In genomic region chr4:85166318-85166717, GRCh38 we compare ENCODE assay signal across 18 cellular contexts.
"Had no signal": no experiment of that assay in that cellular context is flagged by ENCODE, and none has a peak within 500 bp of the region (broad histone marks: within the 10 kb centered on the region; RNA-seq: fewer than 3 reads in every experiment).

No MANE protein-coding gene starts in this region.

- H3K27me3 ChIP-seq: heart right ventricle had no signal

- H3K36me3 Mint-ChIP-seq: activated naive CD8-positive, alpha-beta T cell; brain; stimulated activated memory B cell treated with anti-CD40 and anti-IgM and Interleukin-4, amounts not matched to agents 10 μg/mL and 1 μg/mL and 100 μg/mL, for 72 hours; type B pancreatic cell had no signal

- H3K27ac ChIP-seq: heart right ventricle had no signal

- DNase-seq: activated CD4-positive, alpha-beta T cell treated with anti-CD3 and anti-CD28 coated beads, Interleukin-2, amount 50 U/mL, for 48 hours; activated CD4-positive, CD25-positive, alpha-beta regulatory T cell treated with anti-CD3 and anti-CD28 coated beads, Interleukin-2, amount 50 U/mL, for 72 hours; activated gamma-delta T cell; activated T-cell treated with anti-CD3 and anti-CD28 coated beads, Interleukin-2, amount 50 U/mL, for 48 hours; amygdala; effector memory CD4-positive, alpha-beta T cell; heart right ventricle; kidney; midbrain; naive thymus-derived CD8-positive, alpha-beta T cell; right cardiac atrium; stimulated activated CD4-positive, alpha-beta T cell treated with anti-CD3 and anti-CD28 coated beads, Interleukin-1b, Interleukin-23, amount 100 ng/mL, for 48 hours had no signal

- H3K36me3 ChIP-seq: heart right ventricle had no signal

- H3K4me3 Mint-ChIP-seq: activated naive CD8-positive, alpha-beta T cell; brain; central memory CD8-positive, alpha-beta T cell; naive thymus-derived CD8-positive, alpha-beta T cell; stimulated activated memory B cell treated with anti-CD40 and anti-IgM and Interleukin-4, amounts not matched to agents 10 μg/mL and 1 μg/mL and 100 μg/mL, for 72 hours; T-helper 2 cell treated with Interferon-gamma antibody and Interleukin-4, amounts not matched to agents 5 μg/mL and 100 μg/mL, for 36 hours; type B pancreatic cell had no signal

- H3K4me1 Mint-ChIP-seq: central memory CD8-positive, alpha-beta T cell; naive thymus-derived CD8-positive, alpha-beta T cell had no signal

- H3K4me1 ChIP-seq: heart right ventricle had no signal

- H3K27ac Mint-ChIP-seq: activated naive CD8-positive, alpha-beta T cell; brain; naive thymus-derived CD8-positive, alpha-beta T cell; stimulated activated memory B cell treated with anti-CD40 and anti-IgM and Interleukin-4, amounts not matched to agents 10 μg/mL and 1 μg/mL and 100 μg/mL, for 72 hours; T-helper 2 cell treated with Interferon-gamma antibody and Interleukin-4, amounts not matched to agents 5 μg/mL and 100 μg/mL, for 36 hours; type B pancreatic cell had no signal

- ATAC-seq: heart right ventricle; naive thymus-derived CD8-positive, alpha-beta T cell; right cardiac atrium; stimulated activated memory B cell treated with anti-CD40 and anti-IgM and Interleukin-4, amounts not matched to agents 10 μg/mL and 1 μg/mL and 100 μg/mL, for 72 hours had no signal

- H3K27me3 Mint-ChIP-seq: central memory CD8-positive, alpha-beta T cell; stimulated activated memory B cell treated with anti-CD40 and anti-IgM and Interleukin-4, amounts not matched to agents 10 μg/mL and 1 μg/mL and 100 μg/mL, for 72 hours; type B pancreatic cell had no signal

- H3K4me3 ChIP-seq: heart right ventricle had no signal
